1 cellular context compared by ENCODE assay signal in genomic region chr1:93677729-93678128, GRCh38.
TF ChIP-seq lines count a peak whose summit lies in the region.

No MANE protein-coding gene starts in this region.

TF ChIP-seq in A549, 52 proteins besides CTCF, POLR2A, EP300 and RAD21 (continued from another document):
- TF ChIP-seq HMGXB4 (CRISPR knock-in tag; IDR thresholded peaks at IDR 0.05; ENCODE audit: borderline replicate concordance) (no peak), ZNF302 (CRISPR knock-in tag; IDR thresholded peaks at IDR 0.05) (no peak), GATA3 (IDR thresholded peaks at IDR 0.05; ENCODE audit: borderline replicate concordance) (no peak), ESRRA (IDR thresholded peaks at IDR 0.05; ENCODE audit: borderline replicate concordance, low read length) (no peak), NPAS2 (CRISPR knock-in tag; IDR thresholded peaks at IDR 0.05; ENCODE audit: borderline replicate concordance) (no peak), KDM5A (IDR thresholded peaks at IDR 0.05) (no peak), RCOR1 (IDR thresholded peaks at IDR 0.05; ENCODE audit: low read depth, low read length) (no peak), FOSB (CRISPR knock-in tag; IDR thresholded peaks at IDR 0.05) (no peak), RNF2 (IDR thresholded peaks at IDR 0.05; ENCODE audit: borderline replicate concordance, low read depth) (no peak), FOXS1 (CRISPR knock-in tag; IDR thresholded peaks at IDR 0.05) (no peak), ZSCAN20 (CRISPR knock-in tag; IDR thresholded peaks at IDR 0.05) (no peak), HOXA7 (CRISPR knock-in tag; IDR thresholded peaks at IDR 0.05) (no peak), FOSL2 (IDR thresholded peaks at IDR 0.05) (no peak), FOSL2 (CRISPR knock-in tag; IDR thresholded peaks at IDR 0.05) (no peak), EHF (CRISPR knock-in tag; IDR thresholded peaks at IDR 0.05) (no peak), REST (IDR thresholded peaks at IDR 0.05) (no peak), TP53 (CRISPR knock-in tag; IDR thresholded peaks at IDR 0.05) (no peak), PBX3 (IDR thresholded peaks at IDR 0.05) (no peak)
